17 cellular contexts compared by ENCODE assay signal in the genomic region with DNA sequence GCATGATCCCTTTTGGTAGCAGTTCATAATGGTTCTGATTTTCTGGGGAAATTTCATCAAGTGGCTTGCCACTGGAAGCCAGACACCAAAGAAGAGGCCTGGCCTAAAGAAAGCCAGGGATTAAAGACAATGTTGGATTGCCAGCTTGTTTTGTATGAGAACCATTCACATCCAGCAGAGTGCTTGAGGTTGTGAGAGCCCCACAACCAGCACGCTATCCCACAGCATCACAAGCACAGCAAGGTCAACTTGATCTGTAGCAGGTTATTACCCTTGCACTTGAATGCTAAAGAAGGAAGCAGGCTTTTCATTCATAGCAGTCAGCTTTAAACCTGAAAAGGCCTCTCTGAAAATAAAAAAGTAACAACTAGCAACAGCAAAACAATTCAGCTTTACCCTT.
A peak's percentile ranks its signal among the peaks of the same experiment; 100 is the strongest.
DNase-seq lines count a peak whose midpoint lies in the region; ATAC-seq, FAIRE-seq and TF ChIP-seq lines count a peak whose summit lies in the region.
"Had no signal": no experiment of that assay in that cellular context is flagged by ENCODE, and none has a peak within 500 bp of the region (broad histone marks: within the 10 kb centered on the region; RNA-seq: fewer than 3 reads in every experiment).

No MANE protein-coding gene starts in this region.

- no peaks in the 10 kb centered on the region for H3K27me3 Mint-ChIP-seq in WTC11 (ENCODE audit: low read depth)
- peaks cover 0 to 13% (median 0%) of the 10 kb centered on the region in 5 donors for H3K27me3 Mint-ChIP-seq in naive thymus-derived CD4-positive, alpha-beta T cell
- H3K27me3 Mint-ChIP-seq: CD4-positive, alpha-beta T cell had no signal

- H3K9ac ChIP-seq in DND-41 (ENCODE audit: low read depth, low read length) (peak overlapping the region; percentile 52; the same call in 1 of the 2 replicates), neuronal stem cell (ENCODE audit: low read depth, low read length, poor library complexity) (no peak overlapping the region)

- no peaks in the 10 kb centered on the region for H3K36me3 ChIP-seq in DND-41 (ENCODE audit: insufficient read depth, low read length)
- no peaks in the 10 kb centered on the region for H3K36me3 ChIP-seq in neuronal stem cell (replicated peaks in 1 of 2; ENCODE audit: control insufficient read depth in 2 of 2, insufficient read depth in 2 of 2, low read length in 2 of 2)
- H3K36me3 ChIP-seq in HAP-1 (replicated peaks), result no peaks in the 10 kb centered on the region
- H3K36me3 ChIP-seq in naive thymus-derived CD4-positive, alpha-beta T cell (ENCODE audit: control insufficient read depth in 2 of 3, insufficient read depth in 3 of 3, low read length in 3 of 3), result no peaks in the 10 kb centered on the region

- peak overlapping the region; percentile 83 for H3K27ac ChIP-seq in DND-41 (ENCODE audit: low read length)
- no peak overlapping the region for H3K27ac ChIP-seq in neuronal stem cell (replicated peaks; ENCODE audit: low read length)
- no peak overlapping the region for H3K27ac ChIP-seq in naive thymus-derived CD4-positive, alpha-beta T cell (ENCODE audit: low read depth, low read length)
- H3K27ac ChIP-seq: C4-2B had no signal

- POLR2A ChIA-PET in WTC11 (lab: Charles Lee), result no interaction called here
- POLR2A ChIA-PET in naive thymus-derived CD4-positive, alpha-beta T cell (lab: Charles Lee), result no interaction called here

- FAIRE-seq in H54 (lab: Jason Lieb, UNC), result peak; percentile 15
- FAIRE-seq: A204.1, D721Med had no signal

- H2BK120ac ChIP-seq in neuronal stem cell (ENCODE audit: low read depth, low read length), result no peak overlapping the region

- H3K23ac ChIP-seq in neuronal stem cell (ENCODE audit: low read depth, low read length, poor library complexity), result no peak overlapping the region

- peak overlapping the region; percentile 69 for H2AFZ ChIP-seq in DND-41 (ENCODE audit: low read depth, low read length)
- peak overlapping the region; percentile 11 for H2AFZ ChIP-seq in neuronal stem cell (ENCODE audit: low read length)

- no peak overlapping the region for H3K14ac ChIP-seq in neuronal stem cell (ENCODE audit: low read length)

- intact Hi-C loops in naive thymus-derived CD4-positive, alpha-beta T cell (cut with micrococcal nuclease), result no loop called here

- H4K91ac ChIP-seq in neuronal stem cell (ENCODE audit: low read depth, low read length, poor library complexity), result no peak overlapping the region

- no peaks in the 10 kb centered on the region for H3K36me3 Mint-ChIP-seq in WTC11
- H3K36me3 Mint-ChIP-seq in naive thymus-derived CD4-positive, alpha-beta T cell, result no peaks in the 10 kb centered on the region

- H3K4me1 ChIP-seq in DND-41 (ENCODE audit: insufficient read depth, low read length) (peaks cover 23% of the 10 kb centered on the region), neuronal stem cell (ENCODE audit: control insufficient read depth in 2 of 2, insufficient read depth in 1 of 2, low read depth in 1 of 2, low read length in 2 of 2) (peaks cover 3 to 4% of the 10 kb centered on the region in 2 donors), HAP-1 (no peaks in the 10 kb centered on the region)
- H3K4me1 ChIP-seq in naive thymus-derived CD4-positive, alpha-beta T cell (ENCODE audit: control insufficient read depth in 2 of 2, insufficient read depth in 2 of 2, low read length in 2 of 2), result no peaks in the 10 kb centered on the region
- H3K4me1 ChIP-seq: Caco-2 had no signal

- H3K79me2 ChIP-seq in DND-41 (ENCODE audit: insufficient read depth, low read length), result no peaks in the 10 kb centered on the region

- ATAC-seq in DND-41 (ENCODE audit: insufficient read depth, low read depth) (no peak), WTC11 (peak; percentile 52; the same call in 1 of the 2 replicates), HG03135 (IDR thresholded peaks at IDR 0.05; ENCODE audit: unreplicated experiment) (no peak)
- no peak for ATAC-seq in naive thymus-derived CD4-positive, alpha-beta T cell

- H2AK5ac ChIP-seq in neuronal stem cell (ENCODE audit: low read depth, low read length), result no peak overlapping the region

- H2BK12ac ChIP-seq in neuronal stem cell (ENCODE audit: low read length), result no peak overlapping the region

- no CpG with 5 or more reads among the region's 1 CpG for WGBS in neuronal stem cell (ENCODE audit: extremely low coverage in 2 of 2, insufficient read length in 2 of 2, insufficient replicate concordance in 1 of 2), 2 donors

- DNase-seq in DND-41, result no peak
- DNase-seq in H54 (ENCODE audit: insufficient read length, low spot score), result no peak
- no peak for DNase-seq in WTC11 (ENCODE audit: low spot score)
- DNase-seq in neuronal stem cell (ENCODE audit: low spot score), result no peak
- no peak for DNase-seq in HAP-1 (ENCODE audit: low spot score in 2 of 2)
- no peak for DNase-seq in naive thymus-derived CD4-positive, alpha-beta T cell
- DNase-seq: AML-193; Caco-2; CD4-positive, alpha-beta T cell; GDM1; GOT3; HCEC 1CT; KG1 had no signal

- no peak overlapping the region for H2BK5ac ChIP-seq in neuronal stem cell (ENCODE audit: low read length)

- H2BK15ac ChIP-seq in neuronal stem cell (ENCODE audit: low read length), result no peak overlapping the region

- no peak overlapping the region for H3K4ac ChIP-seq in neuronal stem cell (ENCODE audit: low read length)

- H3K9me3 ChIP-seq in DND-41 (ENCODE audit: insufficient read depth, low read length, severe bottlenecking) (no peaks in the 10 kb centered on the region), neuronal stem cell (replicated peaks in 1 of 2; ENCODE audit: control insufficient read depth in 2 of 2, insufficient read depth in 1 of 2, low read depth in 1 of 2, low read length in 2 of 2) (no peaks in the 10 kb centered on the region), HAP-1 (no peaks in the 10 kb centered on the region)
- no peaks in the 10 kb centered on the region for H3K9me3 ChIP-seq in naive thymus-derived CD4-positive, alpha-beta T cell (ENCODE audit: control insufficient read depth in 2 of 3, low read length in 3 of 3)
- H3K9me3 ChIP-seq: Caco-2 had no signal

- no peaks in the 10 kb centered on the region; the same call in 1 of the 2 replicates for H3K9me3 Mint-ChIP-seq in WTC11
- peaks cover 0 to 2% (median 0%) of the 10 kb centered on the region in 11 donors for H3K9me3 Mint-ChIP-seq in naive thymus-derived CD4-positive, alpha-beta T cell
- H3K9me3 Mint-ChIP-seq: CD4-positive, alpha-beta T cell had no signal

- H3K4me2 ChIP-seq in DND-41 (ENCODE audit: insufficient read depth, low read length) (0 out of 2 replicates have a peak overlapping the region, but pooled peaks have one; percentile 62), neuronal stem cell (ENCODE audit: insufficient read depth, low read length, poor library complexity, severe bottlenecking) (no peak overlapping the region)

- CTCF ChIA-PET in WTC11 (lab: Charles Lee), result interaction anchor here (0.9 to 1.0 kb wide), 2 partner anchors 10 to 641 kb away, joined by 3 to 4 read pairs; no protein-coding TSS in a partner anchor
- CTCF ChIA-PET in naive thymus-derived CD4-positive, alpha-beta T cell (lab: Charles Lee), result no interaction called here

- H4K20me1 ChIP-seq in DND-41 (ENCODE audit: insufficient read depth, low read length), result no peaks in the 10 kb centered on the region

- in situ Hi-C loops in HAP-1 (cut with MboI; ENCODE audit: low sequenced_read_pairs), result loop anchor here (25.0 kb wide), 1 partner anchor 408 kb away; the partner anchor contains the start of gene PLPP3

- no peaks in the 10 kb centered on the region for H3K79me1 ChIP-seq in neuronal stem cell (ENCODE audit: low read depth, low read length)

- no peak overlapping the region for H3K18ac ChIP-seq in neuronal stem cell (ENCODE audit: low read length)

- H4K8ac ChIP-seq in neuronal stem cell (ENCODE audit: low read depth, low read length), result no peak overlapping the region

- H3K27me3 ChIP-seq in DND-41 (ENCODE audit: insufficient read depth, low read length, poor library complexity) (no peaks in the 10 kb centered on the region), neuronal stem cell (ENCODE audit: control insufficient read depth in 3 of 3, insufficient read depth in 3 of 3, low read depth in 1 of 3, low read length in 3 of 3) (no peaks in the 10 kb centered on the region), HAP-1 (ENCODE audit: low read depth) (0 out of 2 replicates have a peak, but pooled peaks cover 2% of the 10 kb centered on the region)
- no peaks in the 10 kb centered on the region for H3K27me3 ChIP-seq in naive thymus-derived CD4-positive, alpha-beta T cell (ENCODE audit: control insufficient read depth in 2 of 2, insufficient read depth in 2 of 2, low read length in 2 of 2)

- H3K27ac Mint-ChIP-seq in WTC11, result no peak overlapping the region
- no peak overlapping the region for H3K27ac Mint-ChIP-seq in naive thymus-derived CD4-positive, alpha-beta T cell
- H3K27ac Mint-ChIP-seq: CD4-positive, alpha-beta T cell had no signal

- no peak for TF ChIP-seq POLR2A in H54 (IDR thresholded peaks at IDR 0.05; ENCODE audit: low read depth, low read length)

- H3K4me3 ChIP-seq in DND-41 (ENCODE audit: low read depth in 1 of 2, low read length in 2 of 2) (no peak overlapping the region), neuronal stem cell (ENCODE audit: low read length in 2 of 2) (no peak overlapping the region), HAP-1 (no peak overlapping the region)
- H3K4me3 ChIP-seq in naive thymus-derived CD4-positive, alpha-beta T cell (ENCODE audit: low read length), result no peak overlapping the region

- H3K4me1 Mint-ChIP-seq in WTC11, result peaks cover 4% of the 10 kb centered on the region; the same call in 1 of the 2 replicates
- no peaks in the 10 kb centered on the region for H3K4me1 Mint-ChIP-seq in naive thymus-derived CD4-positive, alpha-beta T cell

- TF ChIP-seq CTCF in DND-41 (IDR thresholded peaks at IDR 0.05; ENCODE audit: borderline replicate concordance, extremely low read depth, low read length, poor library complexity, severe bottlenecking), result no peak
- no peak for TF ChIP-seq CTCF in WTC11 (IDR thresholded peaks at IDR 0.05)

- no peak overlapping the region for H3K4me3 Mint-ChIP-seq in WTC11
- H3K4me3 Mint-ChIP-seq in naive thymus-derived CD4-positive, alpha-beta T cell, result no peak overlapping the region
- H3K4me3 Mint-ChIP-seq: CD4-positive, alpha-beta T cell had no signal

TF ChIP-seq in WTC11, 78 proteins besides CTCF, POLR2A, EP300 and RAD21:
- TF ChIP-seq ELF4 (CRISPR knock-in tag; IDR thresholded peaks at IDR 0.05; ENCODE audit: low read depth) (no peak), GABPB1 (CRISPR knock-in tag; IDR thresholded peaks at IDR 0.05) (no peak), ESRRA (CRISPR knock-in tag; IDR thresholded peaks at IDR 0.05; ENCODE audit: borderline replicate concordance) (no peak)
- TF ChIP-seq, protein P1, sequence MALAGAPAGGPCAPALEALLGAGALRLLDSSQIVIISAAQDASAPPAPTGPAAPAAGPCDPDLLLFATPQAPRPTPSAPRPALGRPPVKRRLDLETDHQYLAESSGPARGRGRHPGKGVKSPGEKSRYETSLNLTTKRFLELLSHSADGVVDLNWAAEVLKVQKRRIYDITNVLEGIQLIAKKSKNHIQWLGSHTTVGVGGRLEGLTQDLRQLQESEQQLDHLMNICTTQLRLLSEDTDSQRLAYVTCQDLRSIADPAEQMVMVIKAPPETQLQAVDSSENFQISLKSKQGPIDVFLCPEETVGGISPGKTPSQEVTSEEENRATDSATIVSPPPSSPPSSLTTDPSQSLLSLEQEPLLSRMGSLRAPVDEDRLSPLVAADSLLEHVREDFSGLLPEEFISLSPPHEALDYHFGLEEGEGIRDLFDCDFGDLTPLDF (CRISPR knock-in tag; IDR thresholded peaks at IDR 0.05), result no peak
TF ChIP-seq in WTC11: peak in this region for 0.
